ENCODE assay signal across 15 cellular contexts in genomic region chr17:40023590-40024292, GRCh38. TPM values are rescaled to one million over a fixed set of nuclear protein-coding genes. Genes with fewer than 3 reads are reported as not detected.
DNase-seq lines count a peak whose midpoint lies in the region; ATAC-seq and TF ChIP-seq lines count a peak whose summit lies in the region.
"Had no signal": no experiment of that assay in that cellular context is flagged by ENCODE, and none has a peak within 500 bp of the region (broad histone marks: within the 10 kb centered on the region; RNA-seq: fewer than 3 reads in every experiment).

No MANE protein-coding gene starts in this region.

- no peak overlapping the region for H3K27ac Mint-ChIP-seq in Calu3 (ENCODE audit: unreplicated experiment)
- H3K27ac Mint-ChIP-seq in nephron progenitor cell = peak overlapping the region; percentile 75
- H3K27ac Mint-ChIP-seq in CD4-positive, alpha-beta T cell = no peak overlapping the region
- H3K27ac Mint-ChIP-seq in activated T-helper 2 cell treated with anti-CD3 and anti-CD28 coated beads, Interferon-gamma antibody, Interleukin-2, Interleukin-4, amounts not matched to agents 10 μg/mL and 5 μg/mL and 100 μg/mL, durations not matched to agents 14 hours and 24 hours and 36 hours = no peak overlapping the region
- H3K27ac Mint-ChIP-seq: activated CD8-positive, alpha-beta T cell treated with anti-CD3 and anti-CD28 coated beads, Interleukin-2, amount 10 ng/mL, durations not matched to agents 7 days and 5 days; IgD-negative memory B cell; T-helper 1 cell treated with Interleukin-12 subunit alpha and Interleukin-12 subunit beta and Interleukin-4 antibody, amounts not matched to agents 30 μg/mL and 1 μg/mL, for 36 hours had no signal

- TF ChIP-seq CTCF in Calu3 (IDR thresholded peaks at IDR 0.05; ENCODE audit: unreplicated experiment) (no peak), nephron progenitor cell (IDR thresholded peaks at IDR 0.05) (no peak)
- no peak for TF ChIP-seq CTCF in CD4-positive, alpha-beta T cell (IDR thresholded peaks at IDR 0.05)

- peaks cover 73% of the 10 kb centered on the region for H3K36me3 Mint-ChIP-seq in Calu3 (ENCODE audit: insufficient read depth, unreplicated experiment)
- peaks cover 53% of the 10 kb centered on the region for H3K36me3 Mint-ChIP-seq in nephron progenitor cell (ENCODE audit: low read depth)
- H3K36me3 Mint-ChIP-seq in CD4-positive, alpha-beta T cell (ENCODE audit: low read depth) = peaks cover 65% of the 10 kb centered on the region
- peaks cover 57% of the 10 kb centered on the region for H3K36me3 Mint-ChIP-seq in activated T-helper 2 cell treated with anti-CD3 and anti-CD28 coated beads, Interferon-gamma antibody, Interleukin-2, Interleukin-4, amounts not matched to agents 10 μg/mL and 5 μg/mL and 100 μg/mL, durations not matched to agents 14 hours and 24 hours and 36 hours (ENCODE audit: low read depth)

- DNase-seq in Calu3 (peak; percentile 95), NCI-H2029 treated with DMSO at 0.1 percent for 48 hours (lab: John Stamatoyannopoulos, UW) (peak; percentile 78), epithelial cell of prostate (ENCODE audit: low read depth, low spot score) (no peak), nephron progenitor cell (no peak), NCI-H187 (lab: John Stamatoyannopoulos, UW) (no peak)
- no peak for DNase-seq in stimulated activated CD4-positive, alpha-beta T cell treated with anti-CD3 and anti-CD28 coated beads, Interleukin-4, amount 100 ng/mL, for 24 hours
- no peak for DNase-seq in CD4-positive, alpha-beta T cell
- DNase-seq in activated T-helper 2 cell treated with anti-CD3 and anti-CD28 coated beads, Interferon-gamma antibody, Interleukin-2, Interleukin-4, amounts not matched to agents 10 μg/mL and 5 μg/mL and 100 μg/mL, durations not matched to agents 14 hours and 24 hours and 36 hours (ENCODE audit: low spot score) = no peak
- DNase-seq: activated CD8-positive, alpha-beta T cell treated with anti-CD3 and anti-CD28 coated beads, Interleukin-2, amount 10 ng/mL, durations not matched to agents 7 days and 5 days; activated naive CD4-positive, alpha-beta T cell treated with anti-CD3 and anti-CD28 coated beads, Interleukin-2, amount 50 U/mL, for 16 hours; AML-193 had no signal

- CTCF ChIA-PET in Calu3 (lab: Charles Lee) = interaction anchor here (0.6 to 23.5 kb wide), 20 partner anchors 14 to 426 kb away, joined by 3 to 774 read pairs (median 4); partner anchors contain the start of genes CASC3, CSF3, MED24 and PGAP3
- CTCF ChIA-PET in CD4-positive, alpha-beta T cell (lab: Charles Lee) = no interaction called here

- no peaks in the 10 kb centered on the region for H3K9me3 ChIP-seq in CD4-positive, alpha-beta T cell (ENCODE audit: control insufficient read depth, low read length)

- H3K27ac ChIP-seq in epithelial cell of prostate = peak overlapping the region; percentile 85
- no peak overlapping the region for H3K27ac ChIP-seq in CD4-positive, alpha-beta T cell (ENCODE audit: low read depth, low read length)

- H3K9me3 Mint-ChIP-seq in Calu3 (ENCODE audit: low read depth, unreplicated experiment) = no peaks in the 10 kb centered on the region
- no peaks in the 10 kb centered on the region for H3K9me3 Mint-ChIP-seq in nephron progenitor cell
- H3K9me3 Mint-ChIP-seq in CD4-positive, alpha-beta T cell = no peaks in the 10 kb centered on the region
- H3K9me3 Mint-ChIP-seq in activated T-helper 2 cell treated with anti-CD3 and anti-CD28 coated beads, Interferon-gamma antibody, Interleukin-2, Interleukin-4, amounts not matched to agents 10 μg/mL and 5 μg/mL and 100 μg/mL, durations not matched to agents 14 hours and 24 hours and 36 hours = no peaks in the 10 kb centered on the region
- H3K9me3 Mint-ChIP-seq: IgD-negative memory B cell; T-helper 1 cell treated with Interleukin-12 subunit alpha and Interleukin-12 subunit beta and Interleukin-4 antibody, amounts not matched to agents 30 μg/mL and 1 μg/mL, for 36 hours had no signal

- no peak overlapping the region for H3K4me3 Mint-ChIP-seq in Calu3 (ENCODE audit: low read depth, unreplicated experiment)
- no peak overlapping the region for H3K4me3 Mint-ChIP-seq in nephron progenitor cell
- H3K4me3 Mint-ChIP-seq in CD4-positive, alpha-beta T cell = no peak overlapping the region
- no peak overlapping the region for H3K4me3 Mint-ChIP-seq in activated T-helper 2 cell treated with anti-CD3 and anti-CD28 coated beads, Interferon-gamma antibody, Interleukin-2, Interleukin-4, amounts not matched to agents 10 μg/mL and 5 μg/mL and 100 μg/mL, durations not matched to agents 14 hours and 24 hours and 36 hours (ENCODE audit: low read depth)
- H3K4me3 Mint-ChIP-seq: activated CD8-positive, alpha-beta T cell treated with anti-CD3 and anti-CD28 coated beads, Interleukin-2, amount 10 ng/mL, durations not matched to agents 7 days and 5 days; IgD-negative memory B cell; T-helper 1 cell treated with Interleukin-12 subunit alpha and Interleukin-12 subunit beta and Interleukin-4 antibody, amounts not matched to agents 30 μg/mL and 1 μg/mL, for 36 hours had no signal

- H3K27me3 ChIP-seq in CD4-positive, alpha-beta T cell (ENCODE audit: control insufficient read depth, insufficient read depth, low read length) = no peaks in the 10 kb centered on the region

- intact Hi-C loops in Calu3 (cut with micrococcal nuclease; ENCODE audit: unreplicated experiment) = loop anchor here (1.0 to 2.0 kb wide), 2 partner anchors 9 to 21 kb away; no protein-coding TSS in a partner anchor
- intact Hi-C loops in CD4-positive, alpha-beta T cell (cut with DNase I, micrococcal nuclease) = loop anchor here in 1 of 2 experiments (10.0 kb wide), 1 partner anchor 469 kb away; no protein-coding TSS in a partner anchor
- intact Hi-C loops in activated T-helper 2 cell treated with anti-CD3 and anti-CD28 coated beads, Interferon-gamma antibody, Interleukin-2, Interleukin-4, amounts not matched to agents 10 μg/mL and 5 μg/mL and 100 μg/mL, durations not matched to agents 14 hours and 24 hours and 36 hours (cut with micrococcal nuclease) = no loop called here

- ATAC-seq in CD4-positive, alpha-beta T cell (ENCODE audit: poor library complexity) = no peak
- ATAC-seq: activated CD8-positive, alpha-beta T cell treated with anti-CD3 and anti-CD28 coated beads, Interleukin-2, amount 10 ng/mL, durations not matched to agents 7 days and 5 days had no signal

- H3K27me3 Mint-ChIP-seq in Calu3 (ENCODE audit: unreplicated experiment) (peaks cover 14% of the 10 kb centered on the region), nephron progenitor cell (ENCODE audit: low read depth, poor library complexity) (no peaks in the 10 kb centered on the region)
- no peaks in the 10 kb centered on the region for H3K27me3 Mint-ChIP-seq in CD4-positive, alpha-beta T cell
- H3K27me3 Mint-ChIP-seq in activated T-helper 2 cell treated with anti-CD3 and anti-CD28 coated beads, Interferon-gamma antibody, Interleukin-2, Interleukin-4, amounts not matched to agents 10 μg/mL and 5 μg/mL and 100 μg/mL, durations not matched to agents 14 hours and 24 hours and 36 hours (ENCODE audit: low read depth) = no peaks in the 10 kb centered on the region
- H3K27me3 Mint-ChIP-seq: IgD-negative memory B cell had no signal

- no TSS peak for BruUV-seq in Calu3 (replicated peaks; lab: Mats Ljungman, UMichigan)

- POLR2A ChIA-PET in CD4-positive, alpha-beta T cell (lab: Charles Lee) = no interaction called here

- H3K4me1 Mint-ChIP-seq in Calu3 (ENCODE audit: low read depth, unreplicated experiment) (peaks cover 43% of the 10 kb centered on the region), nephron progenitor cell (peaks cover 20% of the 10 kb centered on the region)
- H3K4me1 Mint-ChIP-seq in CD4-positive, alpha-beta T cell (ENCODE audit: low read depth) = peaks cover 23% of the 10 kb centered on the region
- H3K4me1 Mint-ChIP-seq in activated T-helper 2 cell treated with anti-CD3 and anti-CD28 coated beads, Interferon-gamma antibody, Interleukin-2, Interleukin-4, amounts not matched to agents 10 μg/mL and 5 μg/mL and 100 μg/mL, durations not matched to agents 14 hours and 24 hours and 36 hours (ENCODE audit: low read depth) = peaks cover 15% of the 10 kb centered on the region

RNA-seq across cellular contexts. Expression of gene CSF3, which starts 8.5 kb away (rescaled TPM):
- 0.38 TPM in 1 of 2 replicates, not detected in the other for total RNA-seq in Calu3 (2022)
- not detected for total RNA-seq in CD4-positive, alpha-beta T cell
- total RNA-seq in activated T-helper 2 cell treated with anti-CD3 and anti-CD28 coated beads, Interferon-gamma antibody, Interleukin-2, Interleukin-4, amounts not matched to agents 10 μg/mL and 5 μg/mL and 100 μg/mL, durations not matched to agents 14 hours and 24 hours and 36 hours = not detected in 2 replicates
- total RNA-seq: activated CD8-positive, alpha-beta T cell treated with anti-CD3 and anti-CD28 coated beads, Interleukin-2, amount 10 ng/mL, durations not matched to agents 7 days and 5 days; mononuclear cell; urinary bladder had no signal

RNA-seq across cellular contexts. Expression of gene MED24, which starts 30.5 kb away (rescaled TPM):
- total RNA-seq in Calu3 (2022) = 679 and 725 TPM in 2 replicates
- total RNA-seq in CD4-positive, alpha-beta T cell = 10 to 100 TPM; 82.9 to 85.3 TPM
- total RNA-seq in activated T-helper 2 cell treated with anti-CD3 and anti-CD28 coated beads, Interferon-gamma antibody, Interleukin-2, Interleukin-4, amounts not matched to agents 10 μg/mL and 5 μg/mL and 100 μg/mL, durations not matched to agents 14 hours and 24 hours and 36 hours = 110 and 116 TPM in 2 replicates

RNA-seq across cellular contexts. Expression of gene THRA, which starts 39.0 kb away (rescaled TPM):
- total RNA-seq in Calu3 (2022) = 107 and 133 TPM in 2 replicates
- 10 to 100 TPM; 35.2 to 36.4 TPM for total RNA-seq in CD4-positive, alpha-beta T cell
- total RNA-seq in activated T-helper 2 cell treated with anti-CD3 and anti-CD28 coated beads, Interferon-gamma antibody, Interleukin-2, Interleukin-4, amounts not matched to agents 10 μg/mL and 5 μg/mL and 100 μg/mL, durations not matched to agents 14 hours and 24 hours and 36 hours = 4.9 and 5.6 TPM in 2 replicates

RNA-seq across cellular contexts. Expression of gene PSMD3, which starts 43.1 kb away (rescaled TPM):
- total RNA-seq in Calu3 (2022) = 2,152 and 2,179 TPM in 2 replicates
- total RNA-seq in CD4-positive, alpha-beta T cell = 10 to 100 TPM; 66.7 to 71.9 TPM
- total RNA-seq in activated T-helper 2 cell treated with anti-CD3 and anti-CD28 coated beads, Interferon-gamma antibody, Interleukin-2, Interleukin-4, amounts not matched to agents 10 μg/mL and 5 μg/mL and 100 μg/mL, durations not matched to agents 14 hours and 24 hours and 36 hours = 193 and 196 TPM in 2 replicates

Comparison
In these comparisons a context has a peak if more than half of its experiments do, and no peak if none do; other contexts are left out.
1. DNase-seq: peak in Calu3 (single experiment) and NCI-H2029 treated with DMSO at 0.1 percent for 48 hours (single experiment); none in epithelial cell of prostate (single experiment), nephron progenitor cell (single experiment), NCI-H187 (0 of 2), stimulated activated CD4-positive, alpha-beta T cell treated with anti-CD3 and anti-CD28 coated beads, Interleukin-4, amount 100 ng/mL, for 24 hours (single experiment), CD4-positive, alpha-beta T cell (0 of 10) and activated T-helper 2 cell treated with anti-CD3 and anti-CD28 coated beads, Interferon-gamma antibody, Interleukin-2, Interleukin-4, amounts not matched to agents 10 μg/mL and 5 μg/mL and 100 μg/mL, durations not matched to agents 14 hours and 24 hours and 36 hours (single experiment).